Comparison of ENCODE assay signal across 13 cellular contexts in genomic region chr13:73924607-73925006, GRCh38.
DNase-seq lines count a peak whose midpoint lies in the region; ATAC-seq and TF ChIP-seq lines count a peak whose summit lies in the region.
"Had no signal": no experiment of that assay in that cellular context is flagged by ENCODE, and none has a peak within 500 bp of the region (broad histone marks: within the 10 kb centered on the region; RNA-seq: fewer than 3 reads in every experiment).

No MANE protein-coding gene starts in this region.

- DNase-seq in activated CD4-positive, alpha-beta T cell treated with anti-CD3 and anti-CD28 coated beads for 36 hours, result no peak
- no peak for DNase-seq in activated CD4-positive, alpha-beta T cell treated with anti-CD3 and anti-CD28 coated beads, Interleukin-2, amount 50 U/mL, for 4 hours
- no peak for DNase-seq in osteoblast (ENCODE audit: insufficient read length, low spot score, missing footprints)
- no peak for DNase-seq in NCI-H82 (lab: John Stamatoyannopoulos, UW)
- no peak for DNase-seq in HuH-7.5 (ENCODE audit: low spot score)
- no peak for DNase-seq in epidermal melanocyte (ENCODE audit: insufficient read length, low spot score)
- DNase-seq: 8988T, midbrain, thyroid gland had no signal

- H3K4me3 ChIP-seq in osteoblast (ENCODE audit: insufficient read depth, low read length), result no peak overlapping the region
- H3K4me3 ChIP-seq: thyroid gland had no signal

- H3K4me2 ChIP-seq in osteoblast (ENCODE audit: insufficient read depth, low read length), result no peak overlapping the region

- H3K27me3 Mint-ChIP-seq in activated CD4-positive, alpha-beta T cell treated with anti-CD3 and anti-CD28 coated beads for 36 hours, result no peaks in the 10 kb centered on the region
- H3K27me3 Mint-ChIP-seq: IgD-negative memory B cell had no signal

- no peak for TF ChIP-seq CTCF in osteoblast (IDR thresholded peaks at IDR 0.05; ENCODE audit: extremely low read depth, low read depth, low read length)

- H3K9me3 ChIP-seq in osteoblast (ENCODE audit: low read depth, low read length), result no peaks in the 10 kb centered on the region
- H3K9me3 ChIP-seq: thyroid gland had no signal

- H3K27ac Mint-ChIP-seq in activated CD4-positive, alpha-beta T cell treated with anti-CD3 and anti-CD28 coated beads for 36 hours, result peak overlapping the region; percentile 86
- H3K27ac Mint-ChIP-seq: brain had no signal

- H3K36me3 ChIP-seq in osteoblast (ENCODE audit: insufficient read depth, low read length), result peaks cover 8% of the 10 kb centered on the region
- H3K36me3 ChIP-seq: thyroid gland had no signal

- peak overlapping the region; percentile 17 for H3K27ac ChIP-seq in osteoblast (ENCODE audit: low read depth, low read length)
- H3K27ac ChIP-seq: thyroid gland had no signal

- peaks cover 90% of the 10 kb centered on the region for H3K79me2 ChIP-seq in osteoblast (ENCODE audit: insufficient read depth, low read length)

- no peaks in the 10 kb centered on the region for H3K27me3 ChIP-seq in osteoblast (ENCODE audit: insufficient read depth, low read length)
- H3K27me3 ChIP-seq: thyroid gland had no signal

- H3K36me3 Mint-ChIP-seq in activated CD4-positive, alpha-beta T cell treated with anti-CD3 and anti-CD28 coated beads for 36 hours (ENCODE audit: low read depth), result peaks cover 20% of the 10 kb centered on the region

- no peak overlapping the region for H2AFZ ChIP-seq in osteoblast (ENCODE audit: low read length)

- peaks cover 27% of the 10 kb centered on the region for H4K20me1 ChIP-seq in osteoblast (ENCODE audit: insufficient read depth, low read length)

- H3K9me3 Mint-ChIP-seq in activated CD4-positive, alpha-beta T cell treated with anti-CD3 and anti-CD28 coated beads for 36 hours (ENCODE audit: low read depth), result no peaks in the 10 kb centered on the region
- H3K9me3 Mint-ChIP-seq: brain, IgD-negative memory B cell had no signal

- H3K4me1 Mint-ChIP-seq in activated CD4-positive, alpha-beta T cell treated with anti-CD3 and anti-CD28 coated beads for 36 hours, result peaks cover 76% of the 10 kb centered on the region

- H3K4me3 Mint-ChIP-seq in activated CD4-positive, alpha-beta T cell treated with anti-CD3 and anti-CD28 coated beads for 36 hours, result no peak overlapping the region
- H3K4me3 Mint-ChIP-seq: brain had no signal

- peaks cover 21% of the 10 kb centered on the region for H3K4me1 ChIP-seq in osteoblast (ENCODE audit: insufficient read depth, low read length)
- H3K4me1 ChIP-seq: thyroid gland had no signal

- CTCF ChIA-PET in activated CD4-positive, alpha-beta T cell treated with anti-CD3 and anti-CD28 coated beads for 36 hours (lab: Charles Lee), result interaction anchor here (1.0 to 1.4 kb wide), 2 partner anchors 74 to 178 kb away, joined by 3 read pairs; no protein-coding TSS in a partner anchor

- intact Hi-C loops in activated CD4-positive, alpha-beta T cell treated with anti-CD3 and anti-CD28 coated beads for 36 hours (cut with DNase I, micrococcal nuclease), result loop anchor here (1.0 to 5.0 kb wide), 5 partner anchors 8 to 363 kb away; partner anchors contain the start of gene KLF12 (in 1 of the 2)

- POLR2A ChIA-PET in activated CD4-positive, alpha-beta T cell treated with anti-CD3 and anti-CD28 coated beads for 36 hours (lab: Charles Lee), result no interaction called here

- ATAC-seq in activated CD4-positive, alpha-beta T cell treated with anti-CD3 and anti-CD28 coated beads for 36 hours, result peak; percentile 72
- ATAC-seq in GM21737 (IDR thresholded peaks at IDR 0.05; ENCODE audit: unreplicated experiment) (peak; percentile 81), HG03432 (IDR thresholded peaks at IDR 0.05; ENCODE audit: unreplicated experiment) (peak; percentile 95)
